ENCODE assay signal across 10 cellular contexts in the genomic region with DNA sequence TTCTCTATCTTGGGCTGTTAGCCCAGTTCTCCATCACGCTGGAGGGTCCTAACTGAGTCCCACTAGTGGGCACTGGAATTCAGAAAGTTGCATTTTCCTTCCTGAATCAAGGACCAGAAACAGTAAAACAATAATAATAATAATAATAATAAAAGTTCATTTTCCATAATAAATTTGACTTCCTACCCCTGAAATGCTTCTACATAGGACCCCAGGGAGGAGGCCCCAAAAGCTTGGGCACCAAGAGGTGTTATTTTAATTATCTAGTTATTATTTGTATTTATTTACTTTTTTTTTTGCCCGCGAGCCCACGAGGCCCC. TPM values are rescaled to one million over a fixed set of nuclear protein-coding genes. Genes with fewer than 3 reads are reported as not detected.
DNase-seq lines count a peak whose midpoint lies in the region; ATAC-seq, FAIRE-seq and TF ChIP-seq lines count a peak whose summit lies in the region.
"Had no signal": no experiment of that assay in that cellular context is flagged by ENCODE, and none has a peak within 500 bp of the region (broad histone marks: within the 10 kb centered on the region; RNA-seq: fewer than 3 reads in every experiment).

No MANE protein-coding gene starts in this region.

- peak overlapping the region; percentile 88 for H3K4me2 ChIP-seq in astrocyte (ENCODE audit: low read length)

- DNase-seq in heart left ventricle (peak in 1 of 5 donors; percentile 10), Right ventricle myocardium superior (no peak), astrocyte (ENCODE audit: low read depth) (no peak), upper lobe of left lung (no peak), GM19238 (ENCODE audit: insufficient read length, low spot score) (no peak)
- DNase-seq: NK-92 treated with Interleukin-12 subunit alpha and Interleukin-12 subunit beta, amount 100 ng/mL, for 24 hours had no signal

- no peak for ATAC-seq in heart left ventricle
- no peak for ATAC-seq in Right ventricle myocardium superior (ENCODE audit: poor library complexity)
- ATAC-seq in upper lobe of left lung (ENCODE audit: low FRiP score in 2 of 2), result no peak
- ATAC-seq in activated CD4-positive, CD25-positive, alpha-beta regulatory T cell treated with anti-CD3 and anti-CD28 coated beads, Interleukin-2, amount 50 U/mL, for 24 hours, result no peak
- ATAC-seq in HG03025 (IDR thresholded peaks at IDR 0.05; ENCODE audit: low FRiP score, unreplicated experiment), result no peak

- H3K4me3 Mint-ChIP-seq in astrocyte (ENCODE audit: unreplicated experiment), result no peak overlapping the region

- no peaks in the 10 kb centered on the region for H3K9me3 ChIP-seq in heart left ventricle
- no peaks in the 10 kb centered on the region for H3K9me3 ChIP-seq in astrocyte (ENCODE audit: insufficient read depth, low read depth, low read length)
- H3K9me3 ChIP-seq in muscle layer of colon (ENCODE audit: low read length), result no peaks in the 10 kb centered on the region
- H3K9me3 ChIP-seq in upper lobe of left lung, result no peaks in the 10 kb centered on the region

- TF ChIP-seq EP300 in upper lobe of left lung (IDR thresholded peaks at IDR 0.05), result no peak

- peaks cover 2% of the 10 kb centered on the region for H3K36me3 Mint-ChIP-seq in astrocyte (ENCODE audit: low read depth, unreplicated experiment)
- H3K36me3 Mint-ChIP-seq: stimulated activated memory B cell treated with anti-CD40 and anti-IgM and Interleukin-4, amounts not matched to agents 10 μg/mL and 1 μg/mL and 100 μg/mL, for 72 hours had no signal

- TF ChIP-seq CTCF in heart left ventricle (IDR thresholded peaks at IDR 0.05), result peak in 1 of 12 donors; percentile 15
- TF ChIP-seq CTCF in astrocyte (IDR thresholded peaks at IDR 0.05; ENCODE audit: insufficient read depth, low read depth, low read length), result no peak
- peak in 1 of 6 experiments; percentile 12 for TF ChIP-seq CTCF in upper lobe of left lung (IDR thresholded peaks at IDR 0.05)

- peaks cover 5% of the 10 kb centered on the region for H3K27me3 Mint-ChIP-seq in astrocyte (ENCODE audit: low read depth, unreplicated experiment)

- H3K27ac ChIP-seq in heart left ventricle (peak overlapping the region in 11 of 12 donors; percentile 74 to 93 (median 88)), astrocyte (ENCODE audit: low read depth, low read length) (no peak overlapping the region), muscle layer of colon (ENCODE audit: low read depth, low read length) (peak overlapping the region; percentile 95), upper lobe of left lung (peak overlapping the region; percentile 89 to 96 (median 95))

- no peak overlapping the region for H2AFZ ChIP-seq in astrocyte (ENCODE audit: low read depth, low read length)

- H3K27me3 ChIP-seq in heart left ventricle (no peaks in the 10 kb centered on the region), astrocyte (ENCODE audit: insufficient read depth, low read length) (no peaks in the 10 kb centered on the region), muscle layer of colon (ENCODE audit: control insufficient read depth in 1 of 2, insufficient read depth in 2 of 2, low read length in 2 of 2) (no peaks in the 10 kb centered on the region), upper lobe of left lung (no peaks in the 10 kb centered on the region)

- H3K4me3 ChIP-seq in heart left ventricle (peak overlapping the region; percentile 9 to 76 (median 60)), astrocyte (ENCODE audit: insufficient read depth, low read depth, low read length) (no peak overlapping the region), muscle layer of colon (ENCODE audit: low read depth in 1 of 2, low read length in 2 of 2) (peak overlapping the region in 1 of 2 donors; percentile 80), upper lobe of left lung (peak overlapping the region in 3 of 4 donors; percentile 49 to 64 (median 53))

- H3K4me1 ChIP-seq in heart left ventricle (peaks cover 0 to 60% (median 6%) of the 10 kb centered on the region in 12 donors), astrocyte (ENCODE audit: insufficient read depth, low read length) (peaks cover 9% of the 10 kb centered on the region), muscle layer of colon (ENCODE audit: insufficient read depth, low read length) (peaks cover 21% of the 10 kb centered on the region), upper lobe of left lung (peaks cover 40 to 66% (median 58%) of the 10 kb centered on the region in 4 donors)

- H3K36me3 ChIP-seq in heart left ventricle (no peaks in the 10 kb centered on the region), astrocyte (ENCODE audit: insufficient read depth, low read length) (no peaks in the 10 kb centered on the region), muscle layer of colon (ENCODE audit: insufficient read depth, low read length) (no peaks in the 10 kb centered on the region), upper lobe of left lung (no peaks in the 10 kb centered on the region)

- WGBS in heart left ventricle, 4 donors, result 15 to 21% (median 18%) methylated on average over 4 of the region's 4 CpGs
- 10 to 19% methylated on average over 4 of the region's 4 CpGs for WGBS in upper lobe of left lung, 2 donors

- FAIRE-seq in astrocyte (lab: Jason Lieb, UNC), result no peak

- H4K20me1 ChIP-seq in astrocyte (ENCODE audit: insufficient read depth, low read length), result no peaks in the 10 kb centered on the region

- H3K9ac ChIP-seq in astrocyte (ENCODE audit: low read length) (no peak overlapping the region), muscle layer of colon (ENCODE audit: low read length) (no peak overlapping the region)

- no peak overlapping the region for H3K27ac Mint-ChIP-seq in astrocyte (ENCODE audit: unreplicated experiment)
- H3K27ac Mint-ChIP-seq: stimulated activated memory B cell treated with anti-CD40 and anti-IgM and Interleukin-4, amounts not matched to agents 10 μg/mL and 1 μg/mL and 100 μg/mL, for 72 hours had no signal

- H3K9me3 Mint-ChIP-seq in astrocyte (ENCODE audit: unreplicated experiment), result no peaks in the 10 kb centered on the region

- H3K4me1 Mint-ChIP-seq in astrocyte (ENCODE audit: low read depth, unreplicated experiment), result no peaks in the 10 kb centered on the region

- H3K79me2 ChIP-seq in astrocyte (ENCODE audit: insufficient read depth, low read length), result no peaks in the 10 kb centered on the region

- TF ChIP-seq POLR2A in heart left ventricle (IDR thresholded peaks at IDR 0.05), result no peak
- TF ChIP-seq POLR2A in upper lobe of left lung (IDR thresholded peaks at IDR 0.05), result no peak

- intact Hi-C loops in heart left ventricle (cut with DNase I), result loop anchor here in 1 of 10 donors (2.0 kb wide), 1 partner anchor 20 kb away; a partner anchor contains a TSS
- intact Hi-C loops in Right ventricle myocardium superior (cut with DNase I), result no loop called here

RNA-seq across cellular contexts. Expression of a gene that starts 12.4 kb away (rescaled TPM):
- 1 to 10 TPM in 1 of 9 donors, under 1 TPM in 4, not detected in 4; 0.35 to 3.9 (median 0.55) TPM for total RNA-seq in heart left ventricle
- under 1 TPM; 0.11 to 0.15 TPM for polyA plus RNA-seq in heart left ventricle
- not detected for total RNA-seq in Right ventricle myocardium superior
- total RNA-seq in astrocyte, result 0.94 and 1.3 TPM in 2 replicates
- total RNA-seq in upper lobe of left lung, result 100 to 1,000 TPM; 153 to 594 (median 346) TPM

RNA-seq across cellular contexts. Expression of a gene that starts 21.0 kb away (rescaled TPM):
- total RNA-seq in heart left ventricle, result 10 to 100 TPM; 16.0 to 83.4 (median 26.2) TPM
- polyA plus RNA-seq in heart left ventricle, result 10 to 100 TPM; 22.8 to 41.8 TPM
- total RNA-seq in Right ventricle myocardium superior, result 23.2 TPM
- total RNA-seq in astrocyte, result 2.8 and 2.9 TPM in 2 replicates
- total RNA-seq in upper lobe of left lung, result 100 to 1,000 TPM in 5 of 6 donors, 10 to 100 TPM in 1; 84.9 to 207 (median 150) TPM

RNA-seq across cellular contexts. Expression of a gene that starts 21.1 kb away (rescaled TPM):
- 100 to 1,000 TPM in 2 of 9 donors, 10 to 100 TPM in 7; 37.2 to 141 (median 54.2) TPM for total RNA-seq in heart left ventricle
- 10 to 100 TPM; 23.7 to 91.8 TPM for polyA plus RNA-seq in heart left ventricle
- total RNA-seq in Right ventricle myocardium superior, result 47.9 TPM
- total RNA-seq in astrocyte, result 118 and 128 TPM in 2 replicates
- total RNA-seq in upper lobe of left lung, result 100 to 1,000 TPM; 140 to 425 (median 202) TPM

RNA-seq across cellular contexts. Expression of a gene that starts 52.5 kb away (rescaled TPM):
- 1 to 10 TPM in 1 of 9 donors, under 1 TPM in 2, not detected in 6; 0.16 to 2.8 (median 0.43) TPM for total RNA-seq in heart left ventricle
- polyA plus RNA-seq in heart left ventricle, result under 1 TPM; 0.11 to 0.33 TPM
- 0.22 TPM for total RNA-seq in Right ventricle myocardium superior
- 0.72 and 2.5 TPM in 2 replicates for total RNA-seq in astrocyte
- 1 to 10 TPM in 5 of 6 donors, not detected in 1; 1.1 to 4.8 (median 2.1) TPM for total RNA-seq in upper lobe of left lung

Comparison
In these comparisons a context has a peak if more than half of its experiments do, and no peak if none do; other contexts are left out.
1. RNA of a gene that starts 12.4 kb away (total RNA-seq): 153 to 594 TPM in upper lobe of left lung; 0.94 to 1.3 TPM in astrocyte, 0.35 to 3.9 TPM in heart left ventricle and not detected in Right ventricle myocardium superior (single experiment); every median in the first group is over 10 times any median in the second.